ENCODE assay signal across 8 cellular contexts in genomic region chr20:10217517-10218410, GRCh38. TPM values are rescaled to one million over a fixed set of nuclear protein-coding genes. Genes with fewer than 3 reads are reported as not detected.
DNase-seq lines count a peak whose midpoint lies in the region; ATAC-seq and TF ChIP-seq lines count a peak whose summit lies in the region.

No MANE protein-coding gene starts in this region.

- H3K4me3 ChIP-seq in heart left ventricle (peak overlapping the region in 2 of 12 donors; percentile 24 to 30), Panc1 (ENCODE audit: low read depth in 2 of 2, low read length in 2 of 2) (peak overlapping the region; percentile 51 to 74), coronary artery (peak overlapping the region; percentile 61), right lobe of liver (peak overlapping the region in 1 of 3 donors; percentile 13)

- POLR2A ChIA-PET in Panc1 (lab: Charles Lee), result no interaction called here

- in situ Hi-C loops in Panc1 (cut with HindIII; ENCODE audit: low pct_unique_long_range_greater_than_20kb, low sequenced_read_pairs), result no loop called here

- CTCF ChIA-PET in Panc1 (lab: Charles Lee), result no interaction called here

- H3K27ac ChIP-seq in heart left ventricle (peak overlapping the region in 1 of 12 donors; percentile 16), Panc1 (ENCODE audit: low read length) (no peak overlapping the region), coronary artery (peak overlapping the region; percentile 59 to 82), right lobe of liver (no peak overlapping the region)

- TF ChIP-seq CTCF in heart left ventricle (IDR thresholded peaks at IDR 0.05) (no peak), Panc1 (IDR thresholded peaks at IDR 0.05) (no peak), coronary artery (IDR thresholded peaks at IDR 0.05) (no peak), right lobe of liver (IDR thresholded peaks at IDR 0.05) (no peak)

- intact Hi-C loops in heart left ventricle (cut with DNase I), result no loop called here
- intact Hi-C loops in Right ventricle myocardium superior (cut with DNase I), result no loop called here
- intact Hi-C loops in Panc1 (cut with micrococcal nuclease; ENCODE audit: unreplicated experiment), result no loop called here
- intact Hi-C loops in right lobe of liver (cut with DNase I), result no loop called here

- H3K4me1 ChIP-seq in heart left ventricle (peaks cover 0 to 23% (median 0%) of the 10 kb centered on the region in 12 donors), Panc1 (ENCODE audit: control insufficient read depth, insufficient read depth, low read length) (no peaks in the 10 kb centered on the region; the same call in 1 of the 2 replicates), right lobe of liver (peaks cover 0 to 9% (median 0%) of the 10 kb centered on the region in 4 donors)

- no peaks in the 10 kb centered on the region for H3K9me3 ChIP-seq in heart left ventricle
- no peaks in the 10 kb centered on the region for H3K9me3 ChIP-seq in Panc1 (ENCODE audit: control insufficient read depth, insufficient read depth, low read depth, low read length)
- H3K9me3 ChIP-seq in right lobe of liver, result no peaks in the 10 kb centered on the region

- DNase-seq in heart left ventricle (no peak), Right ventricle myocardium superior (no peak), Panc1 (ENCODE audit: low read depth, low spot score) (peak; percentile 33), coronary artery (ENCODE audit: low spot score) (peak; percentile 78), right lobe of liver (peak in 1 of 3 donors; percentile 35), GM03348 (ENCODE audit: low spot score) (no peak), SIG-M5 treated with dmso at 0.1 percent for 504 hours (lab: John Stamatoyannopoulos, UW; ENCODE audit: unreplicated experiment) (no peak)
- DNase-seq in stimulated activated naive CD8-positive, alpha-beta T cell treated with anti-CD3 and anti-CD28 coated beads, Interleukin-15, Interleukin-2, amounts not matched to agents 100 U/mL and 50 U/mL, for 24 hours, result peak; percentile 20

- no TSS peak for BruUV-seq in Panc1 (replicated peaks; lab: Mats Ljungman, UMichigan)

- no peak for TF ChIP-seq POLR2A in heart left ventricle (IDR thresholded peaks at IDR 0.05)
- no peak for TF ChIP-seq POLR2A in right lobe of liver (IDR thresholded peaks at IDR 0.05)

- WGBS in heart left ventricle, 4 donors, result 1 to 2% (median 1%) methylated on average over 23 to 56 of the region's 56 CpGs
- WGBS in right lobe of liver (ENCODE audit: insufficient coverage, low coverage, low lambda C conversion rate, missing lambda C conversion rate), result 3% methylated on average over 35 of the region's 56 CpGs

- H3K36me3 ChIP-seq in heart left ventricle (no peaks in the 10 kb centered on the region), Panc1 (ENCODE audit: control insufficient read depth, insufficient read depth, low read length) (no peaks in the 10 kb centered on the region), right lobe of liver (no peaks in the 10 kb centered on the region)

- ATAC-seq in heart left ventricle (peak in 3 of 4 donors; percentile 20 to 64 (median 39)), Right ventricle myocardium superior (ENCODE audit: poor library complexity) (no peak), Panc1 (peak; percentile 86), right lobe of liver (peak in 3 of 4 donors; percentile 35 to 64 (median 45))
- ATAC-seq in stimulated activated naive CD8-positive, alpha-beta T cell treated with anti-CD3 and anti-CD28 coated beads, Interleukin-15, Interleukin-2, amounts not matched to agents 100 U/mL and 50 U/mL, for 24 hours, result peak; percentile 69

- H3K27me3 ChIP-seq in heart left ventricle (peaks cover 5 to 66% (median 30%) of the 10 kb centered on the region in 9 donors), Panc1 (ENCODE audit: control insufficient read depth, insufficient read depth, low read length) (peaks cover 15% of the 10 kb centered on the region), right lobe of liver (peaks cover 0 to 13% of the 10 kb centered on the region in 2 donors)

RNA-seq across cellular contexts. Expression of gene SNAP25, which starts 0.9 kb away (rescaled TPM):
- total RNA-seq in heart left ventricle (under 1 TPM in 4 of 9 donors, not detected in 5; 0.13 to 0.91 (median 0.70) TPM), Right ventricle myocardium superior (not detected), Panc1 (2021; ENCODE audit: unreplicated experiment) (0.69 TPM), right lobe of liver (under 1 TPM in 2 of 6 experiments, not detected in 4; 0.23 to 0.32 TPM)
- polyA plus RNA-seq in heart left ventricle, result under 1 TPM; 0.10 to 0.15 TPM
- polyA plus RNA-seq in Panc1 (2012; ENCODE audit: insufficient read length), result 0.92 TPM

Comparison
In these comparisons a context has a peak if more than half of its experiments do, and no peak if none do; other contexts are left out.
1. DNase-seq: peak in Panc1 (single experiment), coronary artery (single experiment) and stimulated activated naive CD8-positive, alpha-beta T cell treated with anti-CD3 and anti-CD28 coated beads, Interleukin-15, Interleukin-2, amounts not matched to agents 100 U/mL and 50 U/mL, for 24 hours (single experiment); none in heart left ventricle (0 of 5), Right ventricle myocardium superior (single experiment), GM03348 (single experiment) and SIG-M5 treated with dmso at 0.1 percent for 504 hours (single experiment).
2. H3K27ac ChIP-seq: peak in coronary artery (2 of 2); none in Panc1 (single experiment) and right lobe of liver (0 of 3).